8 cellular contexts compared by ENCODE assay signal in the genomic region with DNA sequence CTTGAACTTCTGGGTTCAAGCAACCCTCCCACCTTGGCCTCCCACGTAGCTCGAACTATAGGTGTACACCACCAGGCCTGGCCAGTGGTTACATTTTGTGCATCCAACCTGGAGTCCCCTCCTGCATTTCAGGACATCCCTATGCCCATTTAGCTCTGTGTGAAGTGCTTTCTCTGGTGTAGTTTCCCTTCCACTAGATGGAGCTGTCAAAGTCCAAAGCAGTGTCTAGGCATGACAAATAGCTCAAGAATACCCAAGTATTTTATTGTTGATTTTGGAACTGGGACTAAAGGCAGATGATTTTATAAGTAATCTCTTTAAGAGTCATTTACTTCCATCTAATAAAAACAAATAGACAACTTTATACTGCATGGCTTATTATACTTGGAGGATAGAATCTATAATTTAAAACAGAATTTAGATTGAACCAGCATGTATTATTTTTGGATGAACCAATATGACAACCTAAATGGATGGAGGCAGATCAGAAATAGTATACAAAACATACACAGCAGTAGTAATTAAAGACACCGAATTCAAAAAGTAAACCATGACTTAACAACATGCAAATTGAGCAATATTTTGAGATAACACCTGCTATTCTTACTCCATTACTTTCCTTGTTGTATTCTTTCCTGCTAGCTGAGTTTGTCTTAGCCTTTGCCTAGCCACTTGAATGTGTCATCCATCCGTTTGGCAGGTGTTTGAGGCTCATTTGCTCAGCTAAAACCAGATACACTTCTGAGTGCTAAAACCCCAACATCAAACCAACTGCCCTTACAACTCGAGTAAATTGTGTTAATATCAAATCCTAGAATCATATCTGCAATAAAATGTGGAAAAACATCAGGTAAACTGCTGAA. TPM values are rescaled to one million over a fixed set of nuclear protein-coding genes. Genes with fewer than 3 reads are reported as not detected.
DNase-seq lines count a peak whose midpoint lies in the region; ATAC-seq and TF ChIP-seq lines count a peak whose summit lies in the region.

No MANE protein-coding gene starts in this region.

- DNase-seq in heart right ventricle (no peak), right cardiac atrium (no peak), LHCN-M2 (ENCODE audit: low read depth) (peak; percentile 55), adipocyte (ENCODE audit: low read depth) (peak; percentile 72), left lobe of liver (ENCODE audit: low spot score) (no peak)

- 69 to 80% methylated on average over 5 of the region's 5 CpGs for WGBS in heart right ventricle, 2 donors
- WGBS in right cardiac atrium, result 77% methylated on average over 5 of the region's 5 CpGs
- 83 to 85% methylated on average over 5 of the region's 5 CpGs for WGBS in gastroesophageal sphincter (ENCODE audit: low coverage in 1 of 2), 2 donors

- H3K9me3 ChIP-seq in heart right ventricle (no peaks in the 10 kb centered on the region), right cardiac atrium (ENCODE audit: control insufficient read depth, low read length) (no peaks in the 10 kb centered on the region), adipocyte (ENCODE audit: control insufficient read depth, low read length) (no peaks in the 10 kb centered on the region), gastroesophageal sphincter (no peaks in the 10 kb centered on the region)

- H3K4me1 ChIP-seq in heart right ventricle (peaks cover 0 to 42% (median 9%) of the 10 kb centered on the region in 9 donors), right cardiac atrium (ENCODE audit: control insufficient read depth, insufficient read depth, low read length) (peaks cover 4% of the 10 kb centered on the region), adipocyte (ENCODE audit: control insufficient read depth, insufficient read depth, low read length) (peaks cover 4% of the 10 kb centered on the region), gastroesophageal sphincter (no peaks in the 10 kb centered on the region)

- H3K27ac ChIP-seq in heart right ventricle (no peak overlapping the region), right cardiac atrium (ENCODE audit: low read length) (no peak overlapping the region), gastroesophageal sphincter (no peak overlapping the region)

- H3K4me3 ChIP-seq in heart right ventricle, result no peak overlapping the region
- H3K4me3 ChIP-seq in right cardiac atrium (ENCODE audit: low read length), result no peak overlapping the region
- H3K4me3 ChIP-seq in adipocyte (ENCODE audit: low read length), result no peak overlapping the region
- H3K4me3 ChIP-seq in gastroesophageal sphincter, result no peak overlapping the region

- ATAC-seq in heart right ventricle (peak in 2 of 8 donors; percentile 13 to 44), right cardiac atrium (no peak), left lobe of liver (peak; percentile 71), GM19324 (IDR thresholded peaks at IDR 0.05; ENCODE audit: low FRiP score, unreplicated experiment) (no peak), gastroesophageal sphincter (no peak), GM21381 (IDR thresholded peaks at IDR 0.05; ENCODE audit: unreplicated experiment) (no peak)

- no peak overlapping the region for H3K9ac ChIP-seq in adipocyte (ENCODE audit: low read length)

- intact Hi-C loops in heart right ventricle (cut with DNase I) (no loop called here), right cardiac atrium (cut with DNase I) (no loop called here)

- TF ChIP-seq CTCF in heart right ventricle (IDR thresholded peaks at IDR 0.05) (peak in 7 of 9 donors; percentile 20 to 51 (median 47)), gastroesophageal sphincter (IDR thresholded peaks at IDR 0.05) (peak in 2 of 4 experiments; percentile 12 to 42)

- no peak for TF ChIP-seq EP300 in gastroesophageal sphincter (IDR thresholded peaks at IDR 0.05)

- H3K36me3 ChIP-seq in heart right ventricle (peaks cover 0 to 86% (median 25%) of the 10 kb centered on the region in 9 donors), adipocyte (ENCODE audit: control insufficient read depth, insufficient read depth, low read length, severe bottlenecking) (peaks cover 65% of the 10 kb centered on the region), gastroesophageal sphincter (peaks cover 0 to 69% of the 10 kb centered on the region in 2 donors)

- H3K27me3 ChIP-seq in heart right ventricle (no peaks in the 10 kb centered on the region), right cardiac atrium (ENCODE audit: control insufficient read depth, insufficient read depth) (no peaks in the 10 kb centered on the region), adipocyte (replicated peaks; ENCODE audit: control insufficient read depth, insufficient read depth, low read length) (no peaks in the 10 kb centered on the region), gastroesophageal sphincter (no peaks in the 10 kb centered on the region)

- TF ChIP-seq POLR2A in gastroesophageal sphincter (IDR thresholded peaks at IDR 0.05), result no peak

RNA-seq across cellular contexts. Expression of a gene that starts 37.7 kb away (rescaled TPM):
- total RNA-seq in heart right ventricle (10 to 100 TPM; 20.3 to 31.9 (median 22.7) TPM), right cardiac atrium (10 to 100 TPM; 20.3 to 37.9 (median 27.2) TPM), LHCN-M2 (2014; rRNA removed) (11.9 and 12.3 TPM in 2 replicates), left lobe of liver (8.9 TPM), gastroesophageal sphincter (10 to 100 TPM; 18.4 to 24.0 (median 20.5) TPM)
- polyA plus RNA-seq in heart right ventricle (10 to 100 TPM in 1 of 2 donors, 1 to 10 TPM in 1; 9.0 to 10.3 TPM), right cardiac atrium (10.0 TPM)
- 14.0 TPM for polyA plus RNA-seq in LHCN-M2 (2012)

RNA-seq across cellular contexts. Expression of a gene that starts 44.4 kb away (rescaled TPM):
- total RNA-seq in heart right ventricle (10 to 100 TPM in 1 of 10 donors, 1 to 10 TPM in 9; 6.1 to 12.1 (median 7.3) TPM), right cardiac atrium (10 to 100 TPM in 2 of 4 donors, 1 to 10 TPM in 2; 7.1 to 10.8 (median 9.6) TPM), LHCN-M2 (2014; rRNA removed) (15.3 and 16.0 TPM in 2 replicates), left lobe of liver (7.6 TPM), gastroesophageal sphincter (10 to 100 TPM; 14.4 to 54.8 (median 20.0) TPM)
- polyA plus RNA-seq in heart right ventricle (10 to 100 TPM in 1 of 2 donors, 1 to 10 TPM in 1; 4.7 to 20.1 TPM), right cardiac atrium (7.4 TPM)
- polyA plus RNA-seq in LHCN-M2 (2012), result 6.7 TPM

RNA-seq across cellular contexts. Expression of a gene that starts 52.5 kb away (rescaled TPM):
- total RNA-seq in heart right ventricle (10 to 100 TPM; 50.4 to 76.7 (median 60.2) TPM), right cardiac atrium (10 to 100 TPM; 53.5 to 73.3 (median 62.5) TPM), LHCN-M2 (2014; rRNA removed) (99.8 and 102 TPM in 2 replicates), left lobe of liver (18.6 TPM), gastroesophageal sphincter (10 to 100 TPM; 51.8 to 70.0 (median 57.9) TPM)
- polyA plus RNA-seq in heart right ventricle (10 to 100 TPM; 65.7 to 71.7 TPM), right cardiac atrium (48.0 TPM)
- 74.4 TPM for polyA plus RNA-seq in LHCN-M2 (2012)

Comparison
In these comparisons a context has a peak if more than half of its experiments do, and no peak if none do; other contexts are left out.
1. DNase-seq: peak in LHCN-M2 (single experiment) and adipocyte (single experiment); none in heart right ventricle (0 of 2), right cardiac atrium (0 of 3) and left lobe of liver (single experiment).